Comparison of ENCODE assay signal across 20 cellular contexts in genomic region chr1:54846301-54846700, GRCh38. TPM values are rescaled to one million over a fixed set of nuclear protein-coding genes. Genes with fewer than 3 reads are reported as not detected.
"Had no signal": no experiment of that assay in that cellular context is flagged by ENCODE, and none has a peak within 500 bp of the region (broad histone marks: within the 10 kb centered on the region; RNA-seq: fewer than 3 reads in every experiment).

No MANE protein-coding gene starts in this region.

- ATAC-seq: effector memory CD8-positive, alpha-beta T cell; gastroesophageal sphincter; left lung; natural killer cell treated with Interleukin-12 subunit alpha and Interleukin-12 subunit beta and Interleukin-15 and Interleukin-18, amount 100 ng/mL, for 72 hours; sciatic nerve; upper lobe of right lung had no signal

- H3K27ac Mint-ChIP-seq: effector memory CD8-positive, alpha-beta T cell; mesothelial cell of epicardium; natural killer cell treated with Interleukin-12 subunit alpha and Interleukin-12 subunit beta and Interleukin-15 and Interleukin-18, amount 100 ng/mL, for 72 hours; stimulated activated memory B cell treated with anti-CD40 and anti-IgM and Interleukin-4, amounts not matched to agents 10 μg/mL and 1 μg/mL and 100 μg/mL, for 72 hours; stimulated activated naive CD8-positive, alpha-beta T cell treated with anti-CD3 and anti-CD28 coated beads, Interleukin-15, Interleukin-2, amounts not matched to agents 100 ng/mL and 50 ng/mL, for 24 hours had no signal

- DNase-seq: effector memory CD8-positive, alpha-beta T cell; esophagus squamous epithelium; foreskin fibroblast; glutamatergic neuron; left lung; psoas muscle; retina; spleen; stimulated activated CD4-positive, alpha-beta T cell treated with anti-CD3 and anti-CD28 coated beads, Interleukin-15, amount 100 ng/mL, for 24 hours; stimulated activated CD4-positive, alpha-beta T cell treated with anti-CD3 and anti-CD28 coated beads, Interleukin-1b, Interleukin-23, amount 100 ng/mL, for 48 hours; stimulated activated CD4-positive, alpha-beta T cell treated with anti-CD3 and anti-CD28 coated beads, Interleukin-4, amount 100 ng/mL, for 24 hours; upper lobe of right lung had no signal

- H3K27me3 Mint-ChIP-seq: effector memory CD8-positive, alpha-beta T cell; natural killer cell treated with Interleukin-12 subunit alpha and Interleukin-12 subunit beta and Interleukin-15 and Interleukin-18, amount 100 ng/mL, for 72 hours; stimulated activated memory B cell treated with anti-CD40 and anti-IgM and Interleukin-4, amounts not matched to agents 10 μg/mL and 1 μg/mL and 100 μg/mL, for 72 hours; stimulated activated naive CD8-positive, alpha-beta T cell treated with anti-CD3 and anti-CD28 coated beads, Interleukin-15, Interleukin-2, amounts not matched to agents 100 ng/mL and 50 ng/mL, for 24 hours had no signal

- H3K4me3 Mint-ChIP-seq: effector memory CD8-positive, alpha-beta T cell; mesothelial cell of epicardium; natural killer cell treated with Interleukin-12 subunit alpha and Interleukin-12 subunit beta and Interleukin-15 and Interleukin-18, amount 100 ng/mL, for 72 hours; stimulated activated memory B cell treated with anti-CD40 and anti-IgM and Interleukin-4, amounts not matched to agents 10 μg/mL and 1 μg/mL and 100 μg/mL, for 72 hours; stimulated activated naive CD8-positive, alpha-beta T cell treated with anti-CD3 and anti-CD28 coated beads, Interleukin-15, Interleukin-2, amounts not matched to agents 100 ng/mL and 50 ng/mL, for 24 hours had no signal

- H3K9me3 Mint-ChIP-seq: effector memory CD8-positive, alpha-beta T cell; natural killer cell treated with Interleukin-12 subunit alpha and Interleukin-12 subunit beta and Interleukin-15 and Interleukin-18, amount 100 ng/mL, for 72 hours; stimulated activated memory B cell treated with anti-CD40 and anti-IgM and Interleukin-4, amounts not matched to agents 10 μg/mL and 1 μg/mL and 100 μg/mL, for 72 hours; stimulated activated naive CD8-positive, alpha-beta T cell treated with anti-CD3 and anti-CD28 coated beads, Interleukin-15, Interleukin-2, amounts not matched to agents 100 ng/mL and 50 ng/mL, for 24 hours had no signal

- H3K4me1 Mint-ChIP-seq: mesothelial cell of epicardium; stimulated activated memory B cell treated with anti-CD40 and anti-IgM and Interleukin-4, amounts not matched to agents 10 μg/mL and 1 μg/mL and 100 μg/mL, for 72 hours had no signal

RNA-seq across cellular contexts. Expression of gene TTC22, which starts 45.2 kb away (rescaled TPM):
- total RNA-seq: myocyte, skeletal muscle tissue had no signal
